ENCODE assay signal across 19 cellular contexts in the genomic region with DNA sequence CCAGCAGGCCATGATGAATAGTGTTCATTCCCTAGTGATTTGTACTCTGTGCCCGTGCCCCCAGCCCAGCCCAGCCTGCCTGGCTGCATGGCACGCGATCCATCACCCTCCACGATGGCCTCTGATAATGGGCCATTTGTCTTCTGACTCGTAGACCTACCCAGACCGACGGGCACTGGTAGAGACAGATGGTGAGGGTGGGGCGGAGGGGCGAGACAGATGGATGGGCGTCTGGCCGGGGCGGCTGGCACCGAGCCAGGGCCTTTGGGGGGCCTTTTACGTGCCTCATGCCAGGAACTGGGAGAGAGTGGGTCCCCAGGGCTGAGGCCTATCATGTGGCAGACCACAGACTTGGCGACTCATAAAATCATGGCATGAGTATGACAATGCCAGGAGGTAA. TPM values are rescaled to one million over a fixed set of nuclear protein-coding genes. Genes with fewer than 3 reads are reported as not detected.
"Had no signal": no experiment of that assay in that cellular context is flagged by ENCODE, and none has a peak within 500 bp of the region (broad histone marks: within the 10 kb centered on the region; RNA-seq: fewer than 3 reads in every experiment).

No MANE protein-coding gene starts in this region.

- H3K4me3 Mint-ChIP-seq: activated naive CD4-positive, alpha-beta T cell treated with anti-CD3 and anti-CD28 coated beads for 36 hours; activated naive CD8-positive, alpha-beta T cell treated with anti-CD3 and anti-CD28 coated beads, Interleukin-2, amount 50 U/mL, for 24 hours; activated T-helper 17 cell treated with anti-CD3 and anti-CD28 coated beads, Interleukin-2, amount 50 U/mL, for 72 hours; dendritic cell treated with granulocyte-macrophage colony-stimulating factor and Interleukin-4, amounts not matched to agents 40 ng/mL and 50 ng/mL, for 4 days; effector memory CD8-positive, alpha-beta T cell; mesothelial cell of epicardium; neural crest cell had no signal

- H3K36me3 ChIP-seq: ascending aorta, breast epithelium, ovary, transverse colon, vagina had no signal

- DNase-seq: activated CD4-positive, alpha-beta T cell treated with anti-CD3 and anti-CD28 coated beads for 1 hour; activated CD4-positive, alpha-beta T cell treated with anti-CD3 and anti-CD28 coated beads, Interleukin-2, amount 50 U/mL, for 48 hours; activated naive CD4-positive, alpha-beta T cell treated with anti-CD3 and anti-CD28 coated beads for 36 hours; activated naive CD8-positive, alpha-beta T cell treated with anti-CD3 and anti-CD28 coated beads, Interleukin-2, amount 50 U/mL, for 24 hours; effector memory CD8-positive, alpha-beta T cell; head of caudate nucleus; ovary; stimulated activated CD4-positive, alpha-beta T cell treated with anti-CD3 and anti-CD28 coated beads, Interleukin-2, amount 100 ng/mL, for 48 hours; stimulated activated naive CD4-positive, alpha-beta T cell treated with Interleukin-2 at 50 U/mL for 16 hours; transverse colon had no signal

- H3K27ac ChIP-seq: ascending aorta, breast epithelium, ovary, transverse colon, vagina had no signal

- H3K9me3 Mint-ChIP-seq: activated naive CD4-positive, alpha-beta T cell treated with anti-CD3 and anti-CD28 coated beads for 36 hours; activated naive CD8-positive, alpha-beta T cell treated with anti-CD3 and anti-CD28 coated beads, Interleukin-2, amount 50 U/mL, for 24 hours; activated T-helper 17 cell treated with anti-CD3 and anti-CD28 coated beads, Interleukin-2, amount 50 U/mL, for 72 hours; dendritic cell treated with granulocyte-macrophage colony-stimulating factor and Interleukin-4, amounts not matched to agents 40 ng/mL and 50 ng/mL, for 4 days; effector memory CD8-positive, alpha-beta T cell; neural crest cell had no signal

- H3K4me3 ChIP-seq: ascending aorta, breast epithelium, lung, ovary, transverse colon, vagina had no signal

- ATAC-seq: activated naive CD8-positive, alpha-beta T cell treated with anti-CD3 and anti-CD28 coated beads, Interleukin-2, amount 50 U/mL, for 24 hours; activated T-helper 17 cell treated with anti-CD3 and anti-CD28 coated beads, Interleukin-2, amount 50 U/mL, for 72 hours; effector memory CD8-positive, alpha-beta T cell had no signal

- H3K4me1 Mint-ChIP-seq: activated naive CD8-positive, alpha-beta T cell treated with anti-CD3 and anti-CD28 coated beads, Interleukin-2, amount 50 U/mL, for 24 hours; activated T-helper 17 cell treated with anti-CD3 and anti-CD28 coated beads, Interleukin-2, amount 50 U/mL, for 72 hours; mesothelial cell of epicardium had no signal

- H3K9me3 ChIP-seq: ascending aorta, breast epithelium, ovary, transverse colon, vagina had no signal

- H3K27ac Mint-ChIP-seq: activated naive CD4-positive, alpha-beta T cell treated with anti-CD3 and anti-CD28 coated beads for 36 hours; activated naive CD8-positive, alpha-beta T cell treated with anti-CD3 and anti-CD28 coated beads, Interleukin-2, amount 50 U/mL, for 24 hours; activated T-helper 17 cell treated with anti-CD3 and anti-CD28 coated beads, Interleukin-2, amount 50 U/mL, for 72 hours; dendritic cell treated with granulocyte-macrophage colony-stimulating factor and Interleukin-4, amounts not matched to agents 40 ng/mL and 50 ng/mL, for 4 days; effector memory CD8-positive, alpha-beta T cell; mesothelial cell of epicardium had no signal

- H3K36me3 Mint-ChIP-seq: mesothelial cell of epicardium had no signal

- H3K27me3 ChIP-seq: ascending aorta, breast epithelium, ovary, vagina had no signal

- H3K4me1 ChIP-seq: ascending aorta, breast epithelium, transverse colon, vagina had no signal

RNA-seq across cellular contexts. Expression of a gene that starts 25.4 kb away (rescaled TPM):
- total RNA-seq: activated naive CD4-positive, alpha-beta T cell treated with anti-CD3 and anti-CD28 coated beads for 36 hours; ascending aorta; lung; transverse colon had no signal
- polyA plus RNA-seq: lung had no signal

RNA-seq across cellular contexts. Expression of a gene that starts 35.2 kb away (rescaled TPM):
- total RNA-seq: activated naive CD4-positive, alpha-beta T cell treated with anti-CD3 and anti-CD28 coated beads for 36 hours; activated T-helper 17 cell treated with anti-CD3 and anti-CD28 coated beads, Interleukin-2, amount 50 U/mL, for 72 hours; ascending aorta; breast epithelium; frontal cortex; lung; mesothelial cell of epicardium; neural crest cell; ovary; transverse colon; vagina had no signal
- polyA plus RNA-seq: lung, ovary had no signal
